ENCODE assay signal across 22 cellular contexts in the genomic region with DNA sequence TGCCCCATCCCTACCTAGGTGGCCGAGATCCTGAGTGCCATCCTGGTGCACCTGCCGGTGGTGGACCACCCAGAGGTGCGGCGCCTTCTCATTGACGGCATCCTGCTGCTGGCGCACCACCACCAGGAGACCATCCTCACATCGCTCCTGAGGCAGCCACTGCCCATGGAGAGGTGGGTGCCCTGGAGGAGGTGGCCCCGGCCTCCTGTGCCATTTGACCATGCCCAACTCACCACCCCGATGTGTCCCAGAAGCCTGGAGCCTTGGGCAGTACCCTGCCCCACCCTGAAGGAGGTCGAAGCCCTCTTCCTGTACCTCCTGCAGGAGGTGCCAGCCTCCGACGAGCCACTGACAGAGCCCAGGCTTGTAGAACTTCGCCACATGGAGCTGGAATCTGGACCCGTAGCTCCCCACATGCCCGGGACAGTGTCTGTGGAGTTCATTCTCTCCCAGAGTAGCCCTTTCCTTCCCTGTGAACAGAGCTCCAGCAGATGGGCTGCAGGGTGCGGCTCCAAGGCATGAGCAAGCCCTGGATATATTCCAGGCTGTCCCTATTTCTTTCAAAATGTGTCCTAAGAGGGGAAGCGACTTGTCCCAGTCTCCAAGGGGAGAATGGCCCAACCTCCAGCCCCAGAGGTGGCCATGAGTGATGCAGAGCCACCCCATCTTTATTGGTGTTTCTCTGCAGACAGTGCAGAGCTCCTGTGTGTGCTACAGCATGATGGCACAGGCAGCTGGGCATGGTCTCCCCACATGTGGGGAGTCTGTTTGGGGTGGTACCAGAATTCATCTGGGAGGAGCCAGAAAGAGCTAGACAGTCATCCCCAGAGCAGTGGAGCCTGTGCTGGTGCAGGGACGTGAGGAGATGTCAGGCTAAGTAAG. TPM values are rescaled to one million over a fixed set of nuclear protein-coding genes. Genes with fewer than 3 reads are reported as not detected.
DNase-seq lines count a peak whose midpoint lies in the region; ATAC-seq and TF ChIP-seq lines count a peak whose summit lies in the region.
"Had no signal": no experiment of that assay in that cellular context is flagged by ENCODE, and none has a peak within 500 bp of the region (broad histone marks: within the 10 kb centered on the region; RNA-seq: fewer than 3 reads in every experiment).

No MANE protein-coding gene starts in this region.

- no peaks in the 10 kb centered on the region for H3K9me3 ChIP-seq in upper lobe of right lung
- H3K9me3 ChIP-seq: BLaER1 treated with 17β-estradiol and CSF1 and Interleukin-3, amounts not matched to agents 10 nM and 100 nM; uterus had no signal

- H3K9me3 Mint-ChIP-seq in activated naive CD8-positive, alpha-beta T cell treated with anti-CD3 and anti-CD28 coated beads, Interleukin-2, amount 10 ng/mL, durations not matched to agents 7 days and 5 days = no peaks in the 10 kb centered on the region
- no peaks in the 10 kb centered on the region for H3K9me3 Mint-ChIP-seq in activated naive CD8-positive, alpha-beta T cell treated with anti-CD3 and anti-CD28 coated beads, Interleukin-2, amount 50 U/mL, for 24 hours
- no peaks in the 10 kb centered on the region for H3K9me3 Mint-ChIP-seq in activated T-cell treated with anti-CD3 and anti-CD28 coated beads, Interleukin-2, amount 50 U/mL, for 4 hours
- H3K9me3 Mint-ChIP-seq: activated CD4-positive, alpha-beta T cell treated with anti-CD3 and anti-CD28 coated beads, Interleukin-2, amount 10 ng/mL, durations not matched to agents 7 days and 5 days; activated T-helper 17 cell treated with anti-CD3 and anti-CD28 coated beads, Interleukin-2, amount 50 U/mL, for 72 hours; nephron progenitor cell had no signal

- H3K4me3 ChIP-seq in upper lobe of right lung = no peak overlapping the region
- H3K4me3 ChIP-seq: BLaER1 treated with 17β-estradiol and CSF1 and Interleukin-3, amounts not matched to agents 10 nM and 100 nM; gastroesophageal sphincter; uterus had no signal

- TF ChIP-seq CTCF in upper lobe of right lung (IDR thresholded peaks at IDR 0.05) = no peak

- H3K27ac Mint-ChIP-seq in activated naive CD8-positive, alpha-beta T cell treated with anti-CD3 and anti-CD28 coated beads, Interleukin-2, amount 10 ng/mL, durations not matched to agents 7 days and 5 days = no peak overlapping the region
- H3K27ac Mint-ChIP-seq in activated naive CD8-positive, alpha-beta T cell treated with anti-CD3 and anti-CD28 coated beads, Interleukin-2, amount 50 U/mL, for 24 hours = no peak overlapping the region
- H3K27ac Mint-ChIP-seq: activated CD4-positive, alpha-beta T cell treated with anti-CD3 and anti-CD28 coated beads, Interleukin-2, amount 10 ng/mL, durations not matched to agents 7 days and 5 days; activated T-helper 17 cell treated with anti-CD3 and anti-CD28 coated beads, Interleukin-2, amount 50 U/mL, for 72 hours; nephron progenitor cell had no signal

- peaks cover 12% of the 10 kb centered on the region for H3K27me3 Mint-ChIP-seq in activated naive CD8-positive, alpha-beta T cell treated with anti-CD3 and anti-CD28 coated beads, Interleukin-2, amount 10 ng/mL, durations not matched to agents 7 days and 5 days
- peaks cover 3% of the 10 kb centered on the region for H3K27me3 Mint-ChIP-seq in activated naive CD8-positive, alpha-beta T cell treated with anti-CD3 and anti-CD28 coated beads, Interleukin-2, amount 50 U/mL, for 24 hours
- H3K27me3 Mint-ChIP-seq in activated T-cell treated with anti-CD3 and anti-CD28 coated beads, Interleukin-2, amount 50 U/mL, for 4 hours (ENCODE audit: low read depth) = peaks cover 12% of the 10 kb centered on the region

- H3K4me1 ChIP-seq in upper lobe of right lung = no peaks in the 10 kb centered on the region
- H3K4me1 ChIP-seq: gastroesophageal sphincter, uterus had no signal

- peaks cover 3% of the 10 kb centered on the region for H3K4me1 Mint-ChIP-seq in activated naive CD8-positive, alpha-beta T cell treated with anti-CD3 and anti-CD28 coated beads, Interleukin-2, amount 10 ng/mL, durations not matched to agents 7 days and 5 days
- H3K4me1 Mint-ChIP-seq in activated naive CD8-positive, alpha-beta T cell treated with anti-CD3 and anti-CD28 coated beads, Interleukin-2, amount 50 U/mL, for 24 hours = no peaks in the 10 kb centered on the region
- no peaks in the 10 kb centered on the region for H3K4me1 Mint-ChIP-seq in activated T-cell treated with anti-CD3 and anti-CD28 coated beads, Interleukin-2, amount 50 U/mL, for 4 hours (ENCODE audit: low read depth)
- H3K4me1 Mint-ChIP-seq: activated CD4-positive, alpha-beta T cell treated with anti-CD3 and anti-CD28 coated beads, Interleukin-2, amount 10 ng/mL, durations not matched to agents 7 days and 5 days; activated T-helper 17 cell treated with anti-CD3 and anti-CD28 coated beads, Interleukin-2, amount 50 U/mL, for 72 hours had no signal

- no peaks in the 10 kb centered on the region for H3K36me3 ChIP-seq in upper lobe of right lung
- H3K36me3 ChIP-seq: BLaER1 treated with 17β-estradiol and CSF1 and Interleukin-3, amounts not matched to agents 10 nM and 100 nM; brain microvascular endothelial cell; gastroesophageal sphincter; uterus had no signal

- H3K27ac ChIP-seq in upper lobe of right lung = no peak overlapping the region
- H3K27ac ChIP-seq: BLaER1 treated with 17β-estradiol and CSF1 and Interleukin-3, amounts not matched to agents 10 nM and 100 nM; brain microvascular endothelial cell; gastroesophageal sphincter; uterus had no signal

- no peaks in the 10 kb centered on the region for H3K27me3 ChIP-seq in upper lobe of right lung
- H3K27me3 ChIP-seq: BLaER1 treated with 17β-estradiol and CSF1 and Interleukin-3, amounts not matched to agents 10 nM and 100 nM; brain microvascular endothelial cell; uterus had no signal

- H3K4me3 Mint-ChIP-seq in activated naive CD8-positive, alpha-beta T cell treated with anti-CD3 and anti-CD28 coated beads, Interleukin-2, amount 10 ng/mL, durations not matched to agents 7 days and 5 days = no peak overlapping the region
- H3K4me3 Mint-ChIP-seq in activated naive CD8-positive, alpha-beta T cell treated with anti-CD3 and anti-CD28 coated beads, Interleukin-2, amount 50 U/mL, for 24 hours = no peak overlapping the region
- H3K4me3 Mint-ChIP-seq in activated T-cell treated with anti-CD3 and anti-CD28 coated beads, Interleukin-2, amount 50 U/mL, for 4 hours = no peak overlapping the region
- H3K4me3 Mint-ChIP-seq: activated CD4-positive, alpha-beta T cell treated with anti-CD3 and anti-CD28 coated beads, Interleukin-2, amount 10 ng/mL, durations not matched to agents 7 days and 5 days; activated T-helper 17 cell treated with anti-CD3 and anti-CD28 coated beads, Interleukin-2, amount 50 U/mL, for 72 hours; nephron progenitor cell had no signal

- ATAC-seq in activated naive CD8-positive, alpha-beta T cell treated with anti-CD3 and anti-CD28 coated beads, Interleukin-2, amount 10 ng/mL, durations not matched to agents 7 days and 5 days (ENCODE audit: low read depth) = no peak
- no peak for ATAC-seq in activated naive CD8-positive, alpha-beta T cell treated with anti-CD3 and anti-CD28 coated beads, Interleukin-2, amount 50 U/mL, for 24 hours
- ATAC-seq in sciatic nerve (no peak), upper lobe of right lung (no peak), HG02852 (IDR thresholded peaks at IDR 0.05; ENCODE audit: unreplicated experiment) (no peak)
- ATAC-seq in activated T-cell treated with anti-CD3 and anti-CD28 coated beads, Interleukin-2, amount 50 U/mL, for 4 hours = no peak
- ATAC-seq: activated T-helper 17 cell treated with anti-CD3 and anti-CD28 coated beads, Interleukin-2, amount 50 U/mL, for 72 hours; gastroesophageal sphincter had no signal

- POLR2A ChIA-PET in activated naive CD8-positive, alpha-beta T cell treated with anti-CD3 and anti-CD28 coated beads, Interleukin-2, amount 10 ng/mL, durations not matched to agents 7 days and 5 days (lab: Charles Lee) = no interaction called here

- peak; percentile 22 for DNase-seq in activated naive CD8-positive, alpha-beta T cell treated with anti-CD3 and anti-CD28 coated beads, Interleukin-2, amount 10 ng/mL, durations not matched to agents 7 days and 5 days
- DNase-seq in activated naive CD8-positive, alpha-beta T cell treated with anti-CD3 and anti-CD28 coated beads, Interleukin-2, amount 50 U/mL, for 24 hours = no peak
- peak; percentile 29 for DNase-seq in ecto neural progenitor cell (ENCODE audit: low spot score)
- DNase-seq in sciatic nerve (ENCODE audit: low spot score) = peak; percentile 27
- DNase-seq in upper lobe of right lung = peak; percentile 41
- DNase-seq in COR-L47 (lab: John Stamatoyannopoulos, UW) = no peak
- no peak for DNase-seq in activated T-cell treated with anti-CD3 and anti-CD28 coated beads, Interleukin-2, amount 50 U/mL, for 4 hours
- DNase-seq: ACHN; activated CD4-positive, alpha-beta T cell treated with anti-CD3 and anti-CD28 coated beads, Interleukin-2, amount 10 ng/mL, durations not matched to agents 7 days and 5 days; brain microvascular endothelial cell; hypothalamus; NCI-H1092 treated with DMSO at 0.1 percent for 48 hours; NCI-H2029; NCI-H446; nephron progenitor cell; uterus had no signal

- H3K36me3 Mint-ChIP-seq in activated naive CD8-positive, alpha-beta T cell treated with anti-CD3 and anti-CD28 coated beads, Interleukin-2, amount 10 ng/mL, durations not matched to agents 7 days and 5 days = no peaks in the 10 kb centered on the region
- H3K36me3 Mint-ChIP-seq in activated naive CD8-positive, alpha-beta T cell treated with anti-CD3 and anti-CD28 coated beads, Interleukin-2, amount 50 U/mL, for 24 hours (ENCODE audit: low read depth) = no peaks in the 10 kb centered on the region
- no peaks in the 10 kb centered on the region for H3K36me3 Mint-ChIP-seq in activated T-cell treated with anti-CD3 and anti-CD28 coated beads, Interleukin-2, amount 50 U/mL, for 4 hours (ENCODE audit: insufficient read depth)

- intact Hi-C loops in sciatic nerve (cut with DNase I) (no loop called here), upper lobe of right lung (cut with DNase I) (no loop called here)

RNA-seq across cellular contexts. Expression of gene HJURP, which starts 34.2 kb away (rescaled TPM):
- total RNA-seq in activated naive CD8-positive, alpha-beta T cell treated with anti-CD3 and anti-CD28 coated beads, Interleukin-2, amount 10 ng/mL, durations not matched to agents 7 days and 5 days = 100 to 1,000 TPM; 100 to 109 TPM
- 0.71 TPM for total RNA-seq in sciatic nerve
- 1.2 TPM for total RNA-seq in upper lobe of right lung
- 1 to 10 TPM; 4.3 to 6.2 (median 5.8) TPM for total RNA-seq in activated T-cell treated with anti-CD3 and anti-CD28 coated beads, Interleukin-2, amount 50 U/mL, for 4 hours

RNA-seq across cellular contexts. Expression of gene MROH2A, which starts 42.0 kb away (rescaled TPM):
- total RNA-seq in activated naive CD8-positive, alpha-beta T cell treated with anti-CD3 and anti-CD28 coated beads, Interleukin-2, amount 10 ng/mL, durations not matched to agents 7 days and 5 days = not detected
- total RNA-seq in sciatic nerve (not detected), upper lobe of right lung (not detected)
- not detected for total RNA-seq in activated T-cell treated with anti-CD3 and anti-CD28 coated beads, Interleukin-2, amount 50 U/mL, for 4 hours
- total RNA-seq: activated CD4-positive, alpha-beta T cell treated with anti-CD3 and anti-CD28 coated beads, Interleukin-2, amount 10 ng/mL, durations not matched to agents 7 days and 5 days; activated T-helper 17 cell treated with anti-CD3 and anti-CD28 coated beads, Interleukin-2, amount 50 U/mL, for 72 hours; gastroesophageal sphincter; LHCN-M2; T-helper 2 cell treated with Interferon-gamma antibody and Interleukin-4, amounts not matched to agents 100 ng/mL and 5 ng/mL, for 36 hours; uterus had no signal

Comparison
In these comparisons a context has a peak if more than half of its experiments do, and no peak if none do; other contexts are left out.
1. DNase-seq: peak in activated naive CD8-positive, alpha-beta T cell treated with anti-CD3 and anti-CD28 coated beads, Interleukin-2, amount 10 ng/mL, durations not matched to agents 7 days and 5 days (single experiment), ecto neural progenitor cell (single experiment), sciatic nerve (single experiment) and upper lobe of right lung (single experiment); none in activated naive CD8-positive, alpha-beta T cell treated with anti-CD3 and anti-CD28 coated beads, Interleukin-2, amount 50 U/mL, for 24 hours (single experiment), COR-L47 (single experiment) and activated T-cell treated with anti-CD3 and anti-CD28 coated beads, Interleukin-2, amount 50 U/mL, for 4 hours (single experiment).
2. RNA of gene HJURP, which starts 34.2 kb away (total RNA-seq): 100 to 109 TPM in activated naive CD8-positive, alpha-beta T cell treated with anti-CD3 and anti-CD28 coated beads, Interleukin-2, amount 10 ng/mL, durations not matched to agents 7 days and 5 days; 4.3 to 6.2 TPM in activated T-cell treated with anti-CD3 and anti-CD28 coated beads, Interleukin-2, amount 50 U/mL, for 4 hours, 1.2 TPM in upper lobe of right lung (single experiment) and 0.71 TPM in sciatic nerve (single experiment); every median in the first group is over 10 times any median in the second.